ENCODE assay signal across 6 cellular contexts in genomic region chr15:30917675-30918074, GRCh38.
"Had no signal": no experiment of that assay in that cellular context is flagged by ENCODE, and none has a peak within 500 bp of the region (broad histone marks: within the 10 kb centered on the region; RNA-seq: fewer than 3 reads in every experiment).

No MANE protein-coding gene starts in this region.

- FAIRE-seq: HepG2, HTR-8/SVneo had no signal

- H3K4me3 ChIP-seq: K562 had no signal

- H3K27ac ChIP-seq: HL-60 had no signal

- ATAC-seq: HepG2 had no signal

- DNase-seq: IMR-90, KBM-7 had no signal
